ENCODE assay signal across 26 cellular contexts in the genomic region with DNA sequence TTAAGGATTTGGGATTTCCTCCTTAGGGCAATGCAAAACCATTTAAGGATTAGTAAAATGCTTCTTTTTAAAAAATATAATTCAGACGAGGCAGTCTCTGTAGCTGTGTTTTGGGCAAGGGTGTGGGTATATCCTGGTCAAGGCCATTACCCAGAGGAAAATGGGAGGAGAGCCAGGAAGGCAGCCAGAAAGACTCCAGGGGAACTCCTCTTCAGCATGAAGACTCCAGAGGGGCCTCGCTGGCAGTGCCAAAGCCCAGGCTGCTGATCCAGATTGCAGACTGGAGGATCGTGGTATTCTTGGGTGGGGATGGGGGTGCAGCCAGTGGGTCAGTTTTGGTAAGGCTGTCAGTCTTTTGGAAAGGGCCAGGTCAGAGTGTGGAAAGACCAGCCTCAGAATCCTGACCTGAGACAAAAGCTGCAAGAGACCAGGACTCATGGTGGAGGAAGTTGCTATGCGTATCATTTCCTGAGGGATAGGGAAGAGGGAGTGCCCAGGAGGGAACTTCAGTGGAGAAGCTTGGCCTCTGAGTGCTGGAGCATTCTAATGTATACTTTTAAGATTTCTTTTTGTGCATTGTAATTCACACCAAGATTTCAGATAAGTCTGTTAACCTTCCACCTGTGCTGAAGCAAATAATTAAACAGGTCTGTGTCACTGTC.
"Had no signal": no experiment of that assay in that cellular context is flagged by ENCODE, and none has a peak within 500 bp of the region (broad histone marks: within the 10 kb centered on the region; RNA-seq: fewer than 3 reads in every experiment).

No MANE protein-coding gene starts in this region.

- H3K27me3 ChIP-seq: hepatocyte, pancreas, right atrium auricular region, thyroid gland had no signal

- H3K9me3 ChIP-seq: left lung, neutrophil, pancreas, psoas muscle, right atrium auricular region, thyroid gland had no signal

- H3K4me3 ChIP-seq: hepatocyte, left lung, lung, pancreas, psoas muscle, right atrium auricular region, thyroid gland had no signal

- H3K4me1 Mint-ChIP-seq: activated B cell treated with CpG ODN at 0.5 μM for 24 hours; activated naive CD8-positive, alpha-beta T cell treated with anti-CD3 and anti-CD28 coated beads, Interleukin-2, amount 10 ng/mL, durations not matched to agents 7 days and 5 days; immature natural killer cell; natural killer cell had no signal

- H3K79me2 ChIP-seq: hepatocyte had no signal

- H3K36me3 Mint-ChIP-seq: activated naive CD8-positive, alpha-beta T cell treated with anti-CD3 and anti-CD28 coated beads, Interleukin-2, amount 10 ng/mL, durations not matched to agents 7 days and 5 days; immature natural killer cell; natural killer cell had no signal

- H3K36me3 ChIP-seq: left lung, neutrophil, pancreas, right atrium auricular region, thyroid gland had no signal

- H2AFZ ChIP-seq: hepatocyte had no signal

- H3K4me3 Mint-ChIP-seq: activated B cell treated with CpG ODN at 0.5 μM for 24 hours; activated naive CD4-positive, alpha-beta T cell treated with anti-CD3 and anti-CD28 coated beads for 36 hours; activated naive CD8-positive, alpha-beta T cell treated with anti-CD3 and anti-CD28 coated beads, Interleukin-2, amount 10 ng/mL, durations not matched to agents 7 days and 5 days; immature natural killer cell; natural killer cell; stimulated activated naive CD8-positive, alpha-beta T cell treated with anti-CD3 and anti-CD28 coated beads, Interleukin-15, Interleukin-2, amounts not matched to agents 100 ng/mL and 50 ng/mL, for 24 hours had no signal

- DNase-seq: activated B cell treated with CpG ODN at 0.5 μM for 24 hours; activated CD4-positive, alpha-beta T cell treated with anti-CD3 and anti-CD28 coated beads for 4 hours; activated CD4-positive, alpha-beta T cell treated with anti-CD3 and anti-CD28 coated beads, Interleukin-2, amount 50 U/mL, for 48 hours; activated effector memory CD4-positive, alpha-beta T cell treated with Interleukin-2 at 50 U/mL for 16 hours; activated naive CD4-positive, alpha-beta T cell treated with anti-CD3 and anti-CD28 coated beads for 36 hours; activated naive CD8-positive, alpha-beta T cell treated with anti-CD3 and anti-CD28 coated beads, Interleukin-2, amount 10 ng/mL, durations not matched to agents 7 days and 5 days; activated T-cell treated with anti-CD3 and anti-CD28 coated beads, Interleukin-2, amount 50 U/mL, for 48 hours; amygdala; effector CD4-positive, alpha-beta T cell; glutamatergic neuron; immature natural killer cell; left lung; midbrain; natural killer cell; pancreas; psoas muscle; stimulated activated CD4-positive, alpha-beta T cell treated with anti-CD3 and anti-CD28 coated beads, Interleukin-12 subunit alpha, Interleukin-12 subunit beta, amount 100 ng/mL, for 4 hours; stimulated activated CD4-positive, alpha-beta T cell treated with anti-CD3 and anti-CD28 coated beads, Interleukin-4, amount 100 ng/mL, for 4 hours; substantia nigra; T1000; thyroid gland had no signal

- H3K4me2 ChIP-seq: hepatocyte had no signal

- ATAC-seq: left lung, natural killer cell, pancreas, psoas muscle had no signal

- H3K27ac ChIP-seq: hepatocyte, left lung, neutrophil, pancreas, psoas muscle, right atrium auricular region, thyroid gland had no signal

- H3K9me3 Mint-ChIP-seq: activated naive CD4-positive, alpha-beta T cell treated with anti-CD3 and anti-CD28 coated beads for 36 hours; activated naive CD8-positive, alpha-beta T cell treated with anti-CD3 and anti-CD28 coated beads, Interleukin-2, amount 10 ng/mL, durations not matched to agents 7 days and 5 days; immature natural killer cell; natural killer cell; stimulated activated naive CD8-positive, alpha-beta T cell treated with anti-CD3 and anti-CD28 coated beads, Interleukin-15, Interleukin-2, amounts not matched to agents 100 ng/mL and 50 ng/mL, for 24 hours had no signal

- H3K27ac Mint-ChIP-seq: activated B cell treated with CpG ODN at 0.5 μM for 24 hours; activated naive CD4-positive, alpha-beta T cell treated with anti-CD3 and anti-CD28 coated beads for 36 hours; activated naive CD8-positive, alpha-beta T cell treated with anti-CD3 and anti-CD28 coated beads, Interleukin-2, amount 10 ng/mL, durations not matched to agents 7 days and 5 days; natural killer cell; stimulated activated naive CD8-positive, alpha-beta T cell treated with anti-CD3 and anti-CD28 coated beads, Interleukin-15, Interleukin-2, amounts not matched to agents 100 ng/mL and 50 ng/mL, for 24 hours had no signal

- H3K4me1 ChIP-seq: left lung, pancreas, psoas muscle, right atrium auricular region, thyroid gland had no signal
